Comparison of ENCODE assay signal across 8 cellular contexts in genomic region chrX:120604359-120604782, GRCh38. TPM values are rescaled to one million over a fixed set of nuclear protein-coding genes. Genes with fewer than 3 reads are reported as not detected.
DNase-seq lines count a peak whose midpoint lies in the region; ATAC-seq and TF ChIP-seq lines count a peak whose summit lies in the region.

No MANE protein-coding gene starts in this region.

- in situ Hi-C loops in SK-MEL-5 (cut with HindIII; ENCODE audit: low pct_unique_long_range_greater_than_20kb, low sequenced_read_pairs) = no loop called here

- peak; percentile 55 for ATAC-seq in GM21390 (IDR thresholded peaks at IDR 0.05; ENCODE audit: unreplicated experiment)
- ATAC-seq in HG03565 (IDR thresholded peaks at IDR 0.05; ENCODE audit: unreplicated experiment) = no peak

- H3K36me3 Mint-ChIP-seq in MCF 10A (ENCODE audit: insufficient read depth, unreplicated experiment) (peaks cover 34% of the 10 kb centered on the region), immature natural killer cell (no peaks in the 10 kb centered on the region)

- BruUV-seq in MCF 10A (replicated peaks; lab: Mats Ljungman, UMichigan) = TSS peak; percentile 72

- no peak for TF ChIP-seq CTCF in MCF 10A (IDR thresholded peaks at IDR 0.05; ENCODE audit: unreplicated experiment)

- DNase-seq in DMS53 (lab: John Stamatoyannopoulos, UW) (peak; percentile 66), SK-MEL-5 (ENCODE audit: low read depth, low spot score) (peak; percentile 31), MCF 10A (ENCODE audit: unreplicated experiment) (peak; percentile 51), immature natural killer cell (peak; percentile 31 to 40 (median 37))
- DNase-seq in Jurkat, Clone E6-1 (ENCODE audit: low read depth, low spot score) = peak; percentile 34
- peak; percentile 1 to 2 for DNase-seq in stimulated activated CD4-positive, alpha-beta T cell treated with anti-CD3 and anti-CD28 coated beads, Interleukin-12 subunit alpha, Interleukin-12 subunit beta, amount 100 ng/mL, for 24 hours (ENCODE audit: low read depth in 2 of 2)

- H3K4me3 Mint-ChIP-seq in MCF 10A (ENCODE audit: unreplicated experiment) (peak overlapping the region; percentile 94), immature natural killer cell (peak overlapping the region; percentile 89 to 97 (median 94))

- H3K4me1 Mint-ChIP-seq in MCF 10A (ENCODE audit: insufficient read depth, unreplicated experiment) (no peaks in the 10 kb centered on the region), immature natural killer cell (peaks cover 11 to 12% of the 10 kb centered on the region in 2 donors)

- H3K27ac Mint-ChIP-seq in MCF 10A (ENCODE audit: low read depth, unreplicated experiment) = peak overlapping the region; percentile 97
- H3K27ac Mint-ChIP-seq in immature natural killer cell = peak overlapping the region; percentile 92 to 97 (median 94)

- intact Hi-C loops in MCF 10A (cut with micrococcal nuclease) = loop anchor here (1.0 to 10.0 kb wide), 2 partner anchors 44 to 90 kb away; partner anchors contain the start of gene CUL4B

- H3K9me3 Mint-ChIP-seq in MCF 10A (ENCODE audit: unreplicated experiment) (no peaks in the 10 kb centered on the region), immature natural killer cell (no peaks in the 10 kb centered on the region)

- H3K27me3 Mint-ChIP-seq in MCF 10A (ENCODE audit: insufficient read depth, unreplicated experiment) = peaks cover 15% of the 10 kb centered on the region
- peaks cover 5 to 12% (median 8%) of the 10 kb centered on the region in 3 donors for H3K27me3 Mint-ChIP-seq in immature natural killer cell (ENCODE audit: low read depth in 3 of 3)

- H3K4me3 ChIP-seq in Jurkat, Clone E6-1 (ENCODE audit: low read length) = peak overlapping the region; percentile 86

- CTCF ChIA-PET in MCF 10A (lab: Yijun Ruan, JAX) = interaction anchor here (0.7 to 1.4 kb wide), 4 partner anchors 34 to 57 kb away, joined by 3 to 5 read pairs (median 4); partner anchors contain the start of gene CUL4B

- POLR2A ChIA-PET in MCF 10A (lab: Yijun Ruan, JAX) = interaction anchor here (0.6 to 3.5 kb wide), 24 partner anchors 8 to 819 kb away, joined by 3 to 148 read pairs (median 4); partner anchors contain the start of genes C1GALT1C1, CUL4B and LAMP2

RNA-seq across cellular contexts. Expression of gene MCTS1, which starts 0.5 kb away (rescaled TPM):
- 96.6 TPM for polyA plus RNA-seq in Jurkat, Clone E6-1 (2012; ENCODE audit: insufficient read depth, insufficient read length)
- 96.6 and 106 TPM in 2 replicates for total RNA-seq in SK-MEL-5 (2014; rRNA removed; shearing (Covaris generic))
- 68.1 and 74.4 TPM in 2 replicates for polyA plus RNA-seq in SK-MEL-5 (2015; cell fraction: cytosol; rRNA removed)
- 37.4 and 42.0 TPM in 2 replicates for polyA plus RNA-seq in SK-MEL-5 (2015; cell fraction: nucleus; rRNA removed)
- 64.9 and 73.7 TPM in 2 replicates for total RNA-seq in MCF 10A (2022)
- polyA plus RNA-seq in immature natural killer cell = 10 to 100 TPM; 64.7 to 80.5 (median 70.3) TPM

RNA-seq across cellular contexts. Expression of gene C1GALT1C1, which starts 25.5 kb away (rescaled TPM):
- 12.3 TPM for polyA plus RNA-seq in Jurkat, Clone E6-1 (2012; ENCODE audit: insufficient read depth, insufficient read length)
- total RNA-seq in SK-MEL-5 (2014; rRNA removed; shearing (Covaris generic)) = 39.4 and 40.3 TPM in 2 replicates
- 31.7 and 34.7 TPM in 2 replicates for polyA plus RNA-seq in SK-MEL-5 (2015; cell fraction: cytosol; rRNA removed)
- 6.9 and 13.2 TPM in 2 replicates for polyA plus RNA-seq in SK-MEL-5 (2015; cell fraction: nucleus; rRNA removed)
- total RNA-seq in MCF 10A (2022) = 6.3 and 8.7 TPM in 2 replicates
- 10 to 100 TPM; 25.9 to 56.6 (median 29.2) TPM for polyA plus RNA-seq in immature natural killer cell

RNA-seq across cellular contexts. Expression of gene CUL4B, which starts 43.6 kb away (rescaled TPM):
- polyA plus RNA-seq in Jurkat, Clone E6-1 (2012; ENCODE audit: insufficient read depth, insufficient read length) = 20.0 TPM
- total RNA-seq in SK-MEL-5 (2014; rRNA removed; shearing (Covaris generic)) = 25.3 and 26.6 TPM in 2 replicates
- 29.3 and 38.2 TPM in 2 replicates for polyA plus RNA-seq in SK-MEL-5 (2015; cell fraction: cytosol; rRNA removed)
- 98.8 and 106 TPM in 2 replicates for polyA plus RNA-seq in SK-MEL-5 (2015; cell fraction: nucleus; rRNA removed)
- 29.5 and 29.6 TPM in 2 replicates for total RNA-seq in MCF 10A (2022)
- polyA plus RNA-seq in immature natural killer cell = 10 to 100 TPM; 16.8 to 28.7 (median 17.0) TPM

Comparison
In these comparisons a context has a peak if more than half of its experiments do, and no peak if none do; other contexts are left out.
1. DNase-seq: peak in every context shown above with its lines; median percentile 66 in DMS53; 51 in MCF 10A; 37 in immature natural killer cell; 34 in Jurkat, Clone E6-1; 31 in SK-MEL-5; 2 in stimulated activated CD4-positive, alpha-beta T cell treated with anti-CD3 and anti-CD28 coated beads, Interleukin-12 subunit alpha, Interleukin-12 subunit beta, amount 100 ng/mL, for 24 hours.